Comparison of ENCODE assay signal across 8 cellular contexts in genomic region chr5:32443541-32444190, GRCh38. TPM values are rescaled to one million over a fixed set of nuclear protein-coding genes. Genes with fewer than 3 reads are reported as not detected.
A peak's percentile ranks its signal among the peaks of the same experiment; 100 is the strongest.
DNase-seq lines count a peak whose midpoint lies in the region; ATAC-seq and TF ChIP-seq lines count a peak whose summit lies in the region.

No MANE protein-coding gene starts in this region.

- peak overlapping the region; percentile 80 for H3K4me3 ChIP-seq in AG09309 (ENCODE audit: control insufficient read depth, low read depth, low read length)
- peak overlapping the region; percentile 75 to 89 for H3K4me3 ChIP-seq in Panc1 (ENCODE audit: low read depth in 2 of 2, low read length in 2 of 2)
- peak overlapping the region; percentile 96 for H3K4me3 ChIP-seq in ovary
- peak overlapping the region; percentile 93 to 99 (median 95) for H3K4me3 ChIP-seq in upper lobe of left lung

- H3K27ac ChIP-seq in Panc1 (ENCODE audit: low read length) (peak overlapping the region; percentile 86), ovary (peak overlapping the region; percentile 93 to 96), upper lobe of left lung (peak overlapping the region; percentile 94 to 99 (median 98))

- H3K27me3 ChIP-seq in Panc1 (ENCODE audit: control insufficient read depth, insufficient read depth, low read length) (no peaks in the 10 kb centered on the region), ovary (no peaks in the 10 kb centered on the region), upper lobe of left lung (peaks cover 0 to 4% (median 0%) of the 10 kb centered on the region in 4 donors)

- H3K4me3 Mint-ChIP-seq in activated naive CD4-positive, alpha-beta T cell treated with anti-CD3 and anti-CD28 coated beads, Interleukin-2, amount 10 ng/mL, durations not matched to agents 7 days and 5 days, result peak overlapping the region; percentile 90

- intact Hi-C loops in Panc1 (cut with micrococcal nuclease; ENCODE audit: unreplicated experiment), result no loop called here
- intact Hi-C loops in Right ventricle myocardium inferior (cut with DNase I), result no loop called here
- intact Hi-C loops in ovary (cut with DNase I), result no loop called here

- H3K9me3 ChIP-seq in Panc1 (ENCODE audit: control insufficient read depth, insufficient read depth, low read depth, low read length) (no peaks in the 10 kb centered on the region), ovary (no peaks in the 10 kb centered on the region), upper lobe of left lung (no peaks in the 10 kb centered on the region)

- peaks cover 16% of the 10 kb centered on the region for H3K4me1 ChIP-seq in Panc1 (ENCODE audit: control insufficient read depth, insufficient read depth, low read length)
- peaks cover 4% of the 10 kb centered on the region for H3K4me1 ChIP-seq in ovary (ENCODE audit: insufficient read depth)
- H3K4me1 ChIP-seq in upper lobe of left lung, result peaks cover 19 to 47% (median 29%) of the 10 kb centered on the region in 4 donors

- TF ChIP-seq CTCF in AG09309 (IDR thresholded peaks at IDR 0.05; ENCODE audit: control insufficient read depth, insufficient read depth, low read depth, low read length, missing control alignments) (no peak), Panc1 (IDR thresholded peaks at IDR 0.05) (no peak), ovary (IDR thresholded peaks at IDR 0.05) (no peak), upper lobe of left lung (IDR thresholded peaks at IDR 0.05) (no peak)

- DNase-seq in AG09309 (ENCODE audit: low read depth), result no peak
- DNase-seq in Panc1 (ENCODE audit: low read depth, low spot score), result no peak
- peak; percentile 65 for DNase-seq in activated naive CD4-positive, alpha-beta T cell treated with anti-CD3 and anti-CD28 coated beads, Interleukin-2, amount 10 ng/mL, durations not matched to agents 7 days and 5 days
- no peak for DNase-seq in Right ventricle myocardium inferior (ENCODE audit: missing footprints)
- peak; percentile 41 to 72 (median 47) for DNase-seq in ovary
- DNase-seq in upper lobe of left lung, result peak; percentile 36 to 90

- H3K36me3 ChIP-seq in Panc1 (ENCODE audit: control insufficient read depth, insufficient read depth, low read length), result no peaks in the 10 kb centered on the region
- no peaks in the 10 kb centered on the region for H3K36me3 ChIP-seq in ovary
- H3K36me3 ChIP-seq in upper lobe of left lung, result no peaks in the 10 kb centered on the region

- CTCF ChIA-PET in Panc1 (lab: Charles Lee), result no interaction called here
- CTCF ChIA-PET in activated naive CD4-positive, alpha-beta T cell treated with anti-CD3 and anti-CD28 coated beads, Interleukin-2, amount 10 ng/mL, durations not matched to agents 7 days and 5 days (lab: Charles Lee), result interaction anchor here (1.1 kb wide), 1 partner anchor 146 kb away, joined by 4 read pairs; no protein-coding TSS in a partner anchor

- H3K27ac Mint-ChIP-seq in activated naive CD4-positive, alpha-beta T cell treated with anti-CD3 and anti-CD28 coated beads, Interleukin-2, amount 10 ng/mL, durations not matched to agents 7 days and 5 days, result peak overlapping the region; percentile 92

- peaks cover 31% of the 10 kb centered on the region for H3K4me1 Mint-ChIP-seq in activated naive CD4-positive, alpha-beta T cell treated with anti-CD3 and anti-CD28 coated beads, Interleukin-2, amount 10 ng/mL, durations not matched to agents 7 days and 5 days

- TF ChIP-seq POLR2A in ovary (IDR thresholded peaks at IDR 0.05) (no peak), upper lobe of left lung (IDR thresholded peaks at IDR 0.05) (no peak)

- H3K9me3 Mint-ChIP-seq in activated naive CD4-positive, alpha-beta T cell treated with anti-CD3 and anti-CD28 coated beads, Interleukin-2, amount 10 ng/mL, durations not matched to agents 7 days and 5 days, result no peaks in the 10 kb centered on the region

- BruUV-seq in Panc1 (replicated peaks; lab: Mats Ljungman, UMichigan), result no TSS peak

- no peak for TF ChIP-seq EP300 in ovary (IDR thresholded peaks at IDR 0.05)
- no peak for TF ChIP-seq EP300 in upper lobe of left lung (IDR thresholded peaks at IDR 0.05)

- H3K36me3 Mint-ChIP-seq in activated naive CD4-positive, alpha-beta T cell treated with anti-CD3 and anti-CD28 coated beads, Interleukin-2, amount 10 ng/mL, durations not matched to agents 7 days and 5 days, result peaks cover 14% of the 10 kb centered on the region

- WGBS in ovary, 3 donors, result 0 to 2% (median 0%) methylated on average over 43 to 60 of the region's 61 CpGs
- WGBS in upper lobe of left lung, 2 donors, result 1% methylated on average over 20 to 27 of the region's 61 CpGs

- peak; percentile 4 for ATAC-seq in GM18870 (IDR thresholded peaks at IDR 0.05; ENCODE audit: unreplicated experiment)
- ATAC-seq in HG03135 (IDR thresholded peaks at IDR 0.05; ENCODE audit: unreplicated experiment), result peak; percentile 50
- ATAC-seq in Panc1, result peak; percentile 85
- ATAC-seq in Right ventricle myocardium inferior, result peak; percentile 70
- ATAC-seq in upper lobe of left lung (ENCODE audit: low FRiP score in 2 of 2), result peak; percentile 67 to 85

- in situ Hi-C loops in Panc1 (cut with HindIII; ENCODE audit: low pct_unique_long_range_greater_than_20kb, low sequenced_read_pairs), result no loop called here

- peaks cover 16% of the 10 kb centered on the region for H3K27me3 Mint-ChIP-seq in activated naive CD4-positive, alpha-beta T cell treated with anti-CD3 and anti-CD28 coated beads, Interleukin-2, amount 10 ng/mL, durations not matched to agents 7 days and 5 days

- POLR2A ChIA-PET in Panc1 (lab: Charles Lee), result no interaction called here

RNA-seq across cellular contexts. Expression of gene ZFR, which starts 0.9 kb away (rescaled TPM):
- total RNA-seq in Panc1 (2021; ENCODE audit: unreplicated experiment), result 72.7 TPM
- 41.3 TPM for polyA plus RNA-seq in Panc1 (2012; ENCODE audit: insufficient read length)
- total RNA-seq in Right ventricle myocardium inferior, result 51.8 TPM
- total RNA-seq in ovary, result 10 to 100 TPM; 54.0 to 85.9 (median 74.9) TPM
- polyA plus RNA-seq in ovary, result 10 to 100 TPM; 60.0 to 62.5 TPM
- 10 to 100 TPM; 33.8 to 85.1 (median 50.2) TPM for total RNA-seq in upper lobe of left lung

Comparison
In these comparisons a context has a peak if more than half of its experiments do, and no peak if none do; other contexts are left out.
1. DNase-seq: peak in activated naive CD4-positive, alpha-beta T cell treated with anti-CD3 and anti-CD28 coated beads, Interleukin-2, amount 10 ng/mL, durations not matched to agents 7 days and 5 days (single experiment), ovary (5 of 5) and upper lobe of left lung (2 of 2); none in AG09309 (single experiment), Panc1 (single experiment) and Right ventricle myocardium inferior (single experiment).
2. ATAC-seq: peak in every context shown above with its lines; median percentile 85 in Panc1; 76 in upper lobe of left lung; 70 in Right ventricle myocardium inferior; 50 in HG03135; 4 in GM18870.
3. Peak in every context shown above with its lines, with median percentiles within 50 percentile points of each other: H3K4me3 ChIP-seq and H3K27ac ChIP-seq.